Comparison of ENCODE assay signal across 8 cellular contexts in genomic region chr13:30551194-30551593, GRCh38.
A peak's percentile ranks its signal among the peaks of the same experiment; 100 is the strongest.
DNase-seq lines count a peak whose midpoint lies in the region; ATAC-seq and TF ChIP-seq lines count a peak whose summit lies in the region.

No MANE protein-coding gene starts in this region.

- no peaks in the 10 kb centered on the region for H4K20me1 ChIP-seq in MM.1S (ENCODE audit: insufficient read depth, low read length)

- H3K36me3 ChIP-seq in MM.1S (replicated peaks; ENCODE audit: insufficient read depth, low read length) (no peaks in the 10 kb centered on the region), adrenal gland (replicated peaks in 1 of 2) (no peaks in the 10 kb centered on the region), lower lobe of right lung (no peaks in the 10 kb centered on the region)

- ATAC-seq in lower lobe of right lung = peak; percentile 74 to 79

- H3K27me3 ChIP-seq in MM.1S (replicated peaks; ENCODE audit: insufficient read depth, low read length) (no peaks in the 10 kb centered on the region), adrenal gland (no peaks in the 10 kb centered on the region), lower lobe of right lung (ENCODE audit: low read depth) (no peaks in the 10 kb centered on the region)

- TF ChIP-seq POLR2A in adrenal gland (IDR thresholded peaks at IDR 0.05) = no peak

- H3F3A ChIP-seq in MM.1S (ENCODE audit: insufficient read depth, low read length) = no peaks in the 10 kb centered on the region

- intact Hi-C loops in adrenal gland (cut with DNase I) (no loop called here), lower lobe of right lung (cut with DNase I) (no loop called here)

- H3K9ac ChIP-seq in MM.1S (ENCODE audit: low read length) = no peak overlapping the region

- H3K4me2 ChIP-seq in MM.1S (ENCODE audit: low read depth, low read length) = no peak overlapping the region

- peak; percentile 12 for DNase-seq in AG08396 (ENCODE audit: low spot score)
- peak; percentile 56 for DNase-seq in MM.1S
- peak in 1 of 7 donors; percentile 10 for DNase-seq in adrenal gland
- DNase-seq in lower lobe of right lung = no peak
- no peak for DNase-seq in NCI-H146 treated with DMSO at 0.1 percent for 48 hours (lab: John Stamatoyannopoulos, UW; ENCODE audit: unreplicated experiment)
- no peak for DNase-seq in stimulated activated CD8-positive, alpha-beta memory T cell treated with anti-CD3 and anti-CD28 coated beads, Interleukin-4, amount 100 ng/mL, for 48 hours
- DNase-seq in NCI-H1105 (lab: John Stamatoyannopoulos, UW) = no peak

- H3K79me2 ChIP-seq in MM.1S (ENCODE audit: low read length) = no peaks in the 10 kb centered on the region

- TF ChIP-seq CTCF in GM12873 (IDR thresholded peaks at IDR 0.05; ENCODE audit: insufficient read depth, low read depth, low read length, missing control alignments) = peak; percentile 54
- peak; percentile 41 for TF ChIP-seq CTCF in MM.1S (IDR thresholded peaks at IDR 0.05; ENCODE audit: low read length)
- peak in 4 of 6 experiments; percentile 24 to 38 (median 28) for TF ChIP-seq CTCF in adrenal gland (IDR thresholded peaks at IDR 0.05)
- TF ChIP-seq CTCF in lower lobe of right lung (IDR thresholded peaks at IDR 0.05) = peak; percentile 40

- H3K4me3 ChIP-seq in MM.1S (ENCODE audit: low read length) = no peak overlapping the region
- H3K4me3 ChIP-seq in adrenal gland = no peak overlapping the region
- no peak overlapping the region for H3K4me3 ChIP-seq in lower lobe of right lung

- H3K27ac ChIP-seq in MM.1S (ENCODE audit: low read length) (no peak overlapping the region), adrenal gland (no peak overlapping the region), lower lobe of right lung (no peak overlapping the region)

- no peak overlapping the region for H2AFZ ChIP-seq in MM.1S (ENCODE audit: low read length)

- H3K9me2 ChIP-seq in MM.1S (replicated peaks; ENCODE audit: insufficient read depth, low read length) = no peaks in the 10 kb centered on the region

- H3K4me1 ChIP-seq in MM.1S (ENCODE audit: low read length) (no peaks in the 10 kb centered on the region), adrenal gland (replicated peaks in 1 of 2) (no peaks in the 10 kb centered on the region), lower lobe of right lung (no peaks in the 10 kb centered on the region)

- H3K9me3 ChIP-seq in MM.1S (replicated peaks; ENCODE audit: insufficient read depth, low read length) = no peaks in the 10 kb centered on the region
- no peaks in the 10 kb centered on the region for H3K9me3 ChIP-seq in adrenal gland (replicated peaks in 1 of 3)
- H3K9me3 ChIP-seq in lower lobe of right lung = no peaks in the 10 kb centered on the region

- WGBS in adrenal gland, 4 donors = 71 to 83% (median 78%) methylated on average over 2 of the region's 2 CpGs

Comparison
In these comparisons a context has a peak if more than half of its experiments do, and no peak if none do; other contexts are left out.
1. DNase-seq: peak in AG08396 (single experiment) and MM.1S (single experiment); none in lower lobe of right lung (single experiment), NCI-H146 treated with DMSO at 0.1 percent for 48 hours (single experiment), stimulated activated CD8-positive, alpha-beta memory T cell treated with anti-CD3 and anti-CD28 coated beads, Interleukin-4, amount 100 ng/mL, for 48 hours (single experiment) and NCI-H1105 (single experiment).
2. Peak in every context shown above with its lines, with median percentiles within 50 percentile points of each other: CTCF ChIP-seq.